8 cellular contexts compared by ENCODE assay signal in genomic region chr4:108619372-108620100, GRCh38. TPM values are rescaled to one million over a fixed set of nuclear protein-coding genes. Genes with fewer than 3 reads are reported as not detected.
DNase-seq lines count a peak whose midpoint lies in the region; ATAC-seq lines count a peak whose summit lies in the region.

No MANE protein-coding gene starts in this region.

- DNase-seq in NCI-H1694 treated with DMSO at 0.1 percent for 48 hours (lab: John Stamatoyannopoulos, UW) (peak; percentile 9), NCI-H1694 (lab: John Stamatoyannopoulos, UW) (no peak), immature natural killer cell (peak in 1 of 3 donors; percentile 3), amniotic stem cell (lab: John Stamatoyannopoulos, UW) (no peak), COLO829 (ENCODE audit: low spot score) (no peak)
- no peak for DNase-seq in stimulated activated naive B cell treated with anti-CD40 and anti-IgM and Interleukin-4, amounts not matched to agents 10 μg/mL and 1 μg/mL and 100 μg/mL, for 72 hours

- peaks cover 26% of the 10 kb centered on the region for H3K9me3 ChIP-seq in KOPT-K1 (ENCODE audit: insufficient read depth, low read length, poor library complexity, severe bottlenecking)

- ATAC-seq in stimulated activated naive B cell treated with anti-CD40 and anti-IgM and Interleukin-4, amounts not matched to agents 10 μg/mL and 1 μg/mL and 100 μg/mL, for 72 hours (replicated peaks), result peak; percentile 17 to 18

- H3K36me3 Mint-ChIP-seq in activated naive CD4-positive, alpha-beta T cell treated with anti-CD3 and anti-CD28 coated beads, Interleukin-2, amount 50 U/mL, for 24 hours, result peaks cover 35% of the 10 kb centered on the region
- peaks cover 14 to 29% (median 20%) of the 10 kb centered on the region in 3 donors for H3K36me3 Mint-ChIP-seq in immature natural killer cell
- H3K36me3 Mint-ChIP-seq in stimulated activated naive B cell treated with anti-CD40 and anti-IgM and Interleukin-4, amounts not matched to agents 10 μg/mL and 1 μg/mL and 100 μg/mL, for 72 hours, result peaks cover 41 to 54% of the 10 kb centered on the region in 2 donors

- peak overlapping the region; percentile 97 for H3K27ac Mint-ChIP-seq in activated naive CD4-positive, alpha-beta T cell treated with anti-CD3 and anti-CD28 coated beads, Interleukin-2, amount 50 U/mL, for 24 hours
- H3K27ac Mint-ChIP-seq in immature natural killer cell, result peak overlapping the region; percentile 93 to 98 (median 94)
- H3K27ac Mint-ChIP-seq in stimulated activated naive B cell treated with anti-CD40 and anti-IgM and Interleukin-4, amounts not matched to agents 10 μg/mL and 1 μg/mL and 100 μg/mL, for 72 hours, result peak overlapping the region; percentile 99

- H3K27me3 Mint-ChIP-seq in activated naive CD4-positive, alpha-beta T cell treated with anti-CD3 and anti-CD28 coated beads, Interleukin-2, amount 50 U/mL, for 24 hours, result no peaks in the 10 kb centered on the region
- H3K27me3 Mint-ChIP-seq in immature natural killer cell (ENCODE audit: low read depth in 3 of 3), result peaks cover 4 to 5% (median 5%) of the 10 kb centered on the region in 3 donors
- H3K27me3 Mint-ChIP-seq in stimulated activated naive B cell treated with anti-CD40 and anti-IgM and Interleukin-4, amounts not matched to agents 10 μg/mL and 1 μg/mL and 100 μg/mL, for 72 hours, result no peaks in the 10 kb centered on the region

- H3K4me1 Mint-ChIP-seq in activated naive CD4-positive, alpha-beta T cell treated with anti-CD3 and anti-CD28 coated beads, Interleukin-2, amount 50 U/mL, for 24 hours, result peaks cover 40% of the 10 kb centered on the region
- peaks cover 41 to 56% of the 10 kb centered on the region in 2 donors for H3K4me1 Mint-ChIP-seq in immature natural killer cell
- peaks cover 25 to 37% of the 10 kb centered on the region in 2 donors for H3K4me1 Mint-ChIP-seq in stimulated activated naive B cell treated with anti-CD40 and anti-IgM and Interleukin-4, amounts not matched to agents 10 μg/mL and 1 μg/mL and 100 μg/mL, for 72 hours

- peaks cover 41% of the 10 kb centered on the region for H3K36me3 ChIP-seq in KOPT-K1 (ENCODE audit: insufficient read depth, low read length)

- H3K4me3 Mint-ChIP-seq in activated naive CD4-positive, alpha-beta T cell treated with anti-CD3 and anti-CD28 coated beads, Interleukin-2, amount 50 U/mL, for 24 hours, result peak overlapping the region; percentile 97
- peak overlapping the region; percentile 92 to 96 (median 94) for H3K4me3 Mint-ChIP-seq in immature natural killer cell
- H3K4me3 Mint-ChIP-seq in stimulated activated naive B cell treated with anti-CD40 and anti-IgM and Interleukin-4, amounts not matched to agents 10 μg/mL and 1 μg/mL and 100 μg/mL, for 72 hours, result peak overlapping the region; percentile 95 to 97

- peak overlapping the region; percentile 80 for H3K27ac ChIP-seq in KOPT-K1 (ENCODE audit: low read depth, low read length, poor library complexity, severe bottlenecking)

- H3K9me3 Mint-ChIP-seq in activated naive CD4-positive, alpha-beta T cell treated with anti-CD3 and anti-CD28 coated beads, Interleukin-2, amount 50 U/mL, for 24 hours, result no peaks in the 10 kb centered on the region
- H3K9me3 Mint-ChIP-seq in immature natural killer cell, result peaks cover 0 to 4% (median 0%) of the 10 kb centered on the region in 6 donors
- peaks cover 0 to 4% of the 10 kb centered on the region in 2 donors for H3K9me3 Mint-ChIP-seq in stimulated activated naive B cell treated with anti-CD40 and anti-IgM and Interleukin-4, amounts not matched to agents 10 μg/mL and 1 μg/mL and 100 μg/mL, for 72 hours

RNA-seq across cellular contexts. Expression of gene RPL34, which starts 0.8 kb away (rescaled TPM):
- 1,000 to 10,000 TPM; 1,657 to 2,419 (median 1,809) TPM for polyA plus RNA-seq in immature natural killer cell

RNA-seq across cellular contexts. Expression of gene OSTC, which starts 30.9 kb away (rescaled TPM):
- polyA plus RNA-seq in immature natural killer cell, result 100 to 1,000 TPM; 152 to 257 (median 182) TPM
